Comparison of ENCODE assay signal across 22 cellular contexts in the genomic region with DNA sequence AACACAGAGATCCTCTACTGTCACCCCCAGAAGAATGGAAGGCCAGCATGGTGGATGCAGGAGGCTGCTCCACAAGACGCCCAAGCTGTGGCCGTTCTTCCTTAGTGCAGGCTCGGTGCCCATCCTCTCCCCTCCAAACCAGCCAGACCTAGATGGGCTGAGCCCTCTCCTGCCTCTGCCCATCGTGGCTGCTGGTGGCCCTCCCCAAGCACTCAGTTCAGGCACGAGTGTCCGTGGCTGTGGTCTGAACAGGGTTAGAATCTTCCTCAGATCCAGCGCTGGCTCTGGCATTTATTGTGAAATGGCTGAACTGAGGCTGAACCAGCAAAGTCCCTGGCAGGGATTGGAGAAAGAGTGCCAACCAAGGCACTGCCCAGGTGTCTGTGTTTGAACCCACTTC. TPM values are rescaled to one million over a fixed set of nuclear protein-coding genes. Genes with fewer than 3 reads are reported as not detected.
A peak's percentile ranks its signal among the peaks of the same experiment; 100 is the strongest.
DNase-seq lines count a peak whose midpoint lies in the region; ATAC-seq and TF ChIP-seq lines count a peak whose summit lies in the region.
"Had no signal": no experiment of that assay in that cellular context is flagged by ENCODE, and none has a peak within 500 bp of the region (broad histone marks: within the 10 kb centered on the region; RNA-seq: fewer than 3 reads in every experiment).

No MANE protein-coding gene starts in this region.

- no peak overlapping the region for H2AFZ ChIP-seq in osteoblast (ENCODE audit: low read length)
- H2AFZ ChIP-seq: neural progenitor cell had no signal

- no peak overlapping the region for H3K4me2 ChIP-seq in osteoblast (ENCODE audit: insufficient read depth, low read length)
- H3K4me2 ChIP-seq: neural progenitor cell had no signal

- H3K9me3 Mint-ChIP-seq in type B pancreatic cell: no peaks in the 10 kb centered on the region
- H3K9me3 Mint-ChIP-seq: central memory CD8-positive, alpha-beta T cell; neural progenitor cell had no signal

- peaks cover 37% of the 10 kb centered on the region for H3K4me1 ChIP-seq in left ventricle myocardium inferior
- no peaks in the 10 kb centered on the region for H3K4me1 ChIP-seq in osteoblast (ENCODE audit: insufficient read depth, low read length)
- H3K4me1 ChIP-seq: neural progenitor cell, SJSA1 had no signal

- no peaks in the 10 kb centered on the region for H3K9me3 ChIP-seq in left ventricle myocardium inferior (replicated peaks)
- H3K9me3 ChIP-seq in osteoblast (ENCODE audit: low read depth, low read length): peaks cover 4% of the 10 kb centered on the region

- no peak for ATAC-seq in Right ventricle myocardium inferior
- ATAC-seq in left cardiac atrium: no peak
- no peak for ATAC-seq in GM19328 (IDR thresholded peaks at IDR 0.05; ENCODE audit: unreplicated experiment)

- H3K36me3 ChIP-seq in left ventricle myocardium inferior: peaks cover 36% of the 10 kb centered on the region
- H3K36me3 ChIP-seq in osteoblast (ENCODE audit: insufficient read depth, low read length): no peaks in the 10 kb centered on the region
- H3K36me3 ChIP-seq: SJSA1 had no signal

- TF ChIP-seq CTCF in left ventricle myocardium inferior (IDR thresholded peaks at IDR 0.05; ENCODE audit: borderline replicate concordance): no peak
- no peak for TF ChIP-seq CTCF in osteoblast (IDR thresholded peaks at IDR 0.05; ENCODE audit: extremely low read depth, low read depth, low read length)
- no peak for TF ChIP-seq CTCF in type B pancreatic cell (conservative IDR thresholded peaks at IDR 0.05)

- H3K36me3 Mint-ChIP-seq in type B pancreatic cell: peaks cover 12% of the 10 kb centered on the region

- H3K27me3 Mint-ChIP-seq in type B pancreatic cell: no peaks in the 10 kb centered on the region
- H3K27me3 Mint-ChIP-seq: activated naive CD8-positive, alpha-beta T cell; B cell; central memory CD8-positive, alpha-beta T cell had no signal

- DNase-seq in Right ventricle myocardium inferior (ENCODE audit: missing footprints) (peak; percentile 45), left cardiac atrium (no peak), left ventricle myocardium inferior (peak; percentile 13), osteoblast (ENCODE audit: insufficient read length, low spot score, missing footprints) (peak; percentile 37), type B pancreatic cell (ENCODE audit: extremely low spot score, unreplicated experiment) (peak; percentile 60), dedifferentiated amniotic fluid mesenchymal stem cell (ENCODE audit: extremely low spot score) (no peak), NCI-H187 treated with DMSO at 0.1 percent for 48 hours (lab: John Stamatoyannopoulos, UW) (no peak)
- DNase-seq: activated CD4-positive, alpha-beta T cell treated with anti-CD3 and anti-CD28 coated beads, Interleukin-2, amount 50 U/mL, for 1 hour; H7; NCI-H1105 treated with DMSO at 0.1 percent for 48 hours; NCI-H2029 treated with DMSO at 0.1 percent for 48 hours; NCI-H345; stimulated activated CD4-positive, alpha-beta T cell treated with anti-CD3 and anti-CD28 coated beads, Interleukin-2, amount 100 ng/mL, for 24 hours; trophoblast cell had no signal

- H3K27ac ChIP-seq in left ventricle myocardium inferior (replicated peaks) (peak overlapping the region; percentile 58), osteoblast (ENCODE audit: low read depth, low read length) (no peak overlapping the region)
- H3K27ac ChIP-seq: neural progenitor cell, SJSA1 had no signal

- H3K27ac Mint-ChIP-seq in type B pancreatic cell: no peak overlapping the region
- H3K27ac Mint-ChIP-seq: activated naive CD8-positive, alpha-beta T cell; activated T-helper 2 cell treated with anti-CD3 and anti-CD28 coated beads, Interferon-gamma antibody, Interleukin-2, Interleukin-4, amounts not matched to agents 10 μg/mL and 5 μg/mL and 100 μg/mL, durations not matched to agents 14 hours and 24 hours and 36 hours; B cell; neural progenitor cell had no signal

- H3K27me3 ChIP-seq in left ventricle myocardium inferior (ENCODE audit: low read depth): no peaks in the 10 kb centered on the region
- no peaks in the 10 kb centered on the region for H3K27me3 ChIP-seq in osteoblast (ENCODE audit: insufficient read depth, low read length)
- H3K27me3 ChIP-seq: dorsolateral prefrontal cortex, neural progenitor cell, SJSA1 had no signal

- intact Hi-C loops in Right ventricle myocardium inferior (cut with DNase I): no loop called here
- intact Hi-C loops in left cardiac atrium (cut with DNase I): no loop called here
- intact Hi-C loops in left ventricle myocardium inferior (cut with micrococcal nuclease): no loop called here

- H3K4me3 ChIP-seq in left ventricle myocardium inferior (no peak overlapping the region), osteoblast (ENCODE audit: insufficient read depth, low read length) (no peak overlapping the region)
- H3K4me3 ChIP-seq: dorsolateral prefrontal cortex, neural progenitor cell, SJSA1 had no signal

- H3K4me3 Mint-ChIP-seq in type B pancreatic cell: no peak overlapping the region
- H3K4me3 Mint-ChIP-seq: activated naive CD8-positive, alpha-beta T cell; B cell; central memory CD8-positive, alpha-beta T cell had no signal

- H3K4me1 Mint-ChIP-seq in type B pancreatic cell (ENCODE audit: unreplicated experiment): no peaks in the 10 kb centered on the region
- H3K4me1 Mint-ChIP-seq: B cell; central memory CD8-positive, alpha-beta T cell had no signal

- H3K79me2 ChIP-seq in osteoblast (ENCODE audit: insufficient read depth, low read length): no peaks in the 10 kb centered on the region

- no peaks in the 10 kb centered on the region for H4K20me1 ChIP-seq in osteoblast (ENCODE audit: insufficient read depth, low read length)

RNA-seq across cellular contexts. Expression of a gene that starts 59.5 kb away (rescaled TPM):
- 7.7 TPM for total RNA-seq in Right ventricle myocardium inferior
- 1 to 10 TPM; 9.0 to 9.5 TPM for total RNA-seq in left cardiac atrium
- 6.2 TPM for total RNA-seq in left ventricle myocardium inferior
- 22.1 and 25.7 TPM in 2 replicates for total RNA-seq in osteoblast
- total RNA-seq in type B pancreatic cell (ENCODE audit: low replicate concordance): 33.6 and 38.0 TPM in 2 replicates

Comparison
In these comparisons a context has a peak if more than half of its experiments do, and no peak if none do; other contexts are left out.
1. DNase-seq: peak in Right ventricle myocardium inferior (single experiment), left ventricle myocardium inferior (single experiment), osteoblast (single experiment) and type B pancreatic cell (single experiment); none in left cardiac atrium (single experiment), dedifferentiated amniotic fluid mesenchymal stem cell (single experiment) and NCI-H187 treated with DMSO at 0.1 percent for 48 hours (single experiment).